11 cellular contexts compared by ENCODE assay signal in the genomic region with DNA sequence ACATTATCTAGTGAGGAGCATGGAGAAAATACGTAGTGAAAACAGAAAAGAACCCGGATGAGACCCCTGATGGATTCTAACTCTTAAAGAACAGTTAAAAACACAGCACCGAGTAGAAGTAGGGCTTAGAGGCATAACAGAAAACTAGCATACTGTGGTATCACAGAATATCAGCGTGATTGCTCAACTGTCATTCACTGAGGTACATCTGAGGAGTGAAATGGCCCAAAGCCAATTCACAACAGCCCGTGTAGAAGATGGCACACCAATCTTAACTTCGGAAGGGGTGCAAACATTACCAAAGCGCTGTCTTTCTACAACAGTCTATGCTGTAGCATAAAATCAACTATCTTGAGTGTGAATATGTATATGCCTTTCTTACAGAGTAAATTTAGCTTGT. TPM values are rescaled to one million over a fixed set of nuclear protein-coding genes. Genes with fewer than 3 reads are reported as not detected.
DNase-seq lines count a peak whose midpoint lies in the region; ATAC-seq, FAIRE-seq and TF ChIP-seq lines count a peak whose summit lies in the region.
"Had no signal": no experiment of that assay in that cellular context is flagged by ENCODE, and none has a peak within 500 bp of the region (broad histone marks: within the 10 kb centered on the region; RNA-seq: fewer than 3 reads in every experiment).

No MANE protein-coding gene starts in this region.

- no peaks in the 10 kb centered on the region for H3K27me3 ChIP-seq in heart left ventricle
- no peaks in the 10 kb centered on the region for H3K27me3 ChIP-seq in aorta (ENCODE audit: control insufficient read depth in 1 of 2, insufficient read depth in 2 of 2, low read length in 1 of 2)
- H3K27me3 ChIP-seq: body of pancreas had no signal

- H3K36me3 ChIP-seq in heart left ventricle (no peaks in the 10 kb centered on the region), kidney (ENCODE audit: control insufficient read depth in 1 of 2, insufficient read depth in 2 of 2, low read length in 2 of 2) (no peaks in the 10 kb centered on the region), aorta (ENCODE audit: control insufficient read depth in 1 of 2, insufficient read depth in 2 of 2, low read length in 1 of 2) (no peaks in the 10 kb centered on the region)

- no peaks in the 10 kb centered on the region for H3K9me3 ChIP-seq in heart left ventricle
- H3K9me3 ChIP-seq in kidney (ENCODE audit: control insufficient read depth in 1 of 2, low read length in 2 of 2) = no peaks in the 10 kb centered on the region
- no peaks in the 10 kb centered on the region for H3K9me3 ChIP-seq in aorta (ENCODE audit: control insufficient read depth, low read length)
- H3K9me3 ChIP-seq: body of pancreas, mucosa of descending colon had no signal

- intact Hi-C loops in heart left ventricle (cut with DNase I) = loop anchor here (2.0 to 10.0 kb wide), 7 partner anchors 59 to 281 kb away; a partner anchor contains a TSS
- intact Hi-C loops in Right ventricle myocardium superior (cut with DNase I) = loop anchor here (5.0 kb wide), 2 partner anchors 59 to 79 kb away; no protein-coding TSS in a partner anchor
- intact Hi-C loops in kidney (cut with DNase I) = no loop called here
- intact Hi-C loops in aorta (cut with DNase I) = loop anchor here (2.0 to 5.0 kb wide), 4 partner anchors 61 to 79 kb away; no protein-coding TSS in a partner anchor

- TF ChIP-seq POLR2A in heart left ventricle (IDR thresholded peaks at IDR 0.05) = no peak

- DNase-seq in heart left ventricle = no peak
- no peak for DNase-seq in Right ventricle myocardium superior
- DNase-seq in astrocyte of the hippocampus (ENCODE audit: low read depth, low spot score) = peak; percentile 4
- DNase-seq in kidney = no peak
- DNase-seq in aorta = no peak
- DNase-seq in cerebellar nuclear complex (lab: John Stamatoyannopoulos, UW) = no peak
- no peak for DNase-seq in COR-L47 (lab: John Stamatoyannopoulos, UW)
- DNase-seq: activated B cell treated with CpG ODN at 0.5 μM for 24 hours had no signal

- no peak for ATAC-seq in heart left ventricle
- no peak for ATAC-seq in Right ventricle myocardium superior (ENCODE audit: poor library complexity)
- no peak for ATAC-seq in aorta (ENCODE audit: low FRiP score)
- no peak for ATAC-seq in esophagus mucosa

- H3K4me1 ChIP-seq in heart left ventricle (peaks cover 0 to 34% (median 10%) of the 10 kb centered on the region in 12 donors), kidney (ENCODE audit: control insufficient read depth in 1 of 2, insufficient read depth in 1 of 2, low read depth in 1 of 2, low read length in 2 of 2) (peaks cover 0 to 6% of the 10 kb centered on the region in 2 donors), aorta (ENCODE audit: control insufficient read depth in 1 of 2, insufficient read depth in 2 of 2, low read length in 2 of 2) (peaks cover 4 to 6% of the 10 kb centered on the region in 2 donors)

- WGBS in heart left ventricle, 4 donors = 54 to 64% (median 56%) methylated on average over 7 of the region's 7 CpGs
- WGBS in aorta, 2 donors = 35 to 38% methylated on average over 7 of the region's 7 CpGs

- FAIRE-seq in kidney (lab: Jason Lieb, UNC) = no peak

- H3K9ac ChIP-seq in kidney (ENCODE audit: low read length in 2 of 2) = peak overlapping the region; percentile 17 to 30

- TF ChIP-seq CTCF in heart left ventricle (IDR thresholded peaks at IDR 0.05) = no peak
- no peak for TF ChIP-seq CTCF in kidney (IDR thresholded peaks at IDR 0.05; ENCODE audit: borderline replicate concordance, extremely low read depth, insufficient read depth)

- H3K27ac ChIP-seq in heart left ventricle (peak overlapping the region in 1 of 12 donors; percentile 99), kidney (ENCODE audit: low read depth in 2 of 2, low read length in 2 of 2) (no peak overlapping the region), aorta (ENCODE audit: low read depth in 1 of 2, low read length in 2 of 2) (no peak overlapping the region)

- H3K4me3 ChIP-seq in heart left ventricle (peak overlapping the region in 9 of 12 donors; percentile 85 to 98 (median 92)), kidney (ENCODE audit: low read length in 2 of 2) (peak overlapping the region; percentile 63 to 74), aorta (ENCODE audit: low read length in 2 of 2) (peak overlapping the region; percentile 73)
- H3K4me3 ChIP-seq: mucosa of descending colon had no signal

RNA-seq across cellular contexts. Expression of a gene that starts 1.8 kb away (rescaled TPM):
- 100 to 1,000 TPM in 1 of 9 donors, 10 to 100 TPM in 8; 53.2 to 111 (median 80.5) TPM for total RNA-seq in heart left ventricle
- 10 to 100 TPM; 13.3 to 26.9 TPM for polyA plus RNA-seq in heart left ventricle
- total RNA-seq in Right ventricle myocardium superior = 68.3 TPM
- total RNA-seq in kidney = 58.5 TPM
- polyA plus RNA-seq in kidney (ENCODE audit: insufficient read depth, low read depth, low replicate concordance) = 8.8 TPM
- 100 to 1,000 TPM; 103 to 168 TPM for total RNA-seq in aorta
- polyA plus RNA-seq in aorta = 10 to 100 TPM; 11.9 to 21.4 TPM
- total RNA-seq in esophagus mucosa = 30.2 TPM
